2 cellular contexts compared by ENCODE assay signal in genomic region chr21:38908537-38908936, GRCh38.
TF ChIP-seq lines count a peak whose summit lies in the region.

No MANE protein-coding gene starts in this region.

TF ChIP-seq in liver, 16 proteins besides CTCF, POLR2A, EP300 and RAD21 (continued from another document):
- TF ChIP-seq MAX (IDR thresholded peaks at IDR 0.05), result no peak
- no peak for TF ChIP-seq HNF4A (conservative IDR thresholded peaks at IDR 0.05)
- no peak for TF ChIP-seq FOXA1 (IDR thresholded peaks at IDR 0.05)
- TF ChIP-seq JUND (IDR thresholded peaks at IDR 0.05), result no peak
- TF ChIP-seq GABPA (IDR thresholded peaks at IDR 0.05 in 1 of 2, conservative IDR thresholded peaks at IDR 0.05 in 1 of 2), result no peak
- TF ChIP-seq TAF1 (conservative IDR thresholded peaks at IDR 0.05), result no peak
- TF ChIP-seq SP1 (IDR thresholded peaks at IDR 0.05), result no peak
- no peak for TF ChIP-seq NR2F2 (IDR thresholded peaks at IDR 0.05)
- no peak for TF ChIP-seq REST (IDR thresholded peaks at IDR 0.05)

TF ChIP-seq in HepG2, 621 proteins besides CTCF, POLR2A, EP300 and RAD21 (continued from another document):
- TF ChIP-seq STAT6 (CRISPR knock-in tag; IDR thresholded peaks at IDR 0.05; ENCODE audit: borderline replicate concordance) (no peak), SSRP1 (CRISPR knock-in tag; IDR thresholded peaks at IDR 0.05) (no peak), ZNF549 (CRISPR knock-in tag; IDR thresholded peaks at IDR 0.05) (no peak), SETDB1 (CRISPR knock-in tag; IDR thresholded peaks at IDR 0.05; ENCODE audit: borderline replicate concordance) (no peak), JUN (CRISPR knock-in tag; IDR thresholded peaks at IDR 0.05) (no peak), ETV5 (CRISPR knock-in tag; IDR thresholded peaks at IDR 0.05; ENCODE audit: borderline replicate concordance) (no peak), KDM6A (CRISPR knock-in tag; IDR thresholded peaks at IDR 0.05; ENCODE audit: low read depth) (no peak), ZNF839 (CRISPR knock-in tag; IDR thresholded peaks at IDR 0.05; ENCODE audit: borderline replicate concordance) (no peak), ASH2L (IDR thresholded peaks at IDR 0.05; ENCODE audit: insufficient read length, low read depth, low read length) (no peak)
- TF ChIP-seq, protein P1, sequence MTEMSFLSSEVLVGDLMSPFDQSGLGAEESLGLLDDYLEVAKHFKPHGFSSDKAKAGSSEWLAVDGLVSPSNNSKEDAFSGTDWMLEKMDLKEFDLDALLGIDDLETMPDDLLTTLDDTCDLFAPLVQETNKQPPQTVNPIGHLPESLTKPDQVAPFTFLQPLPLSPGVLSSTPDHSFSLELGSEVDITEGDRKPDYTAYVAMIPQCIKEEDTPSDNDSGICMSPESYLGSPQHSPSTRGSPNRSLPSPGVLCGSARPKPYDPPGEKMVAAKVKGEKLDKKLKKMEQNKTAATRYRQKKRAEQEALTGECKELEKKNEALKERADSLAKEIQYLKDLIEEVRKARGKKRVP (CRISPR knock-in tag; IDR thresholded peaks at IDR 0.05), result no peak
- TF ChIP-seq, protein P2, sequence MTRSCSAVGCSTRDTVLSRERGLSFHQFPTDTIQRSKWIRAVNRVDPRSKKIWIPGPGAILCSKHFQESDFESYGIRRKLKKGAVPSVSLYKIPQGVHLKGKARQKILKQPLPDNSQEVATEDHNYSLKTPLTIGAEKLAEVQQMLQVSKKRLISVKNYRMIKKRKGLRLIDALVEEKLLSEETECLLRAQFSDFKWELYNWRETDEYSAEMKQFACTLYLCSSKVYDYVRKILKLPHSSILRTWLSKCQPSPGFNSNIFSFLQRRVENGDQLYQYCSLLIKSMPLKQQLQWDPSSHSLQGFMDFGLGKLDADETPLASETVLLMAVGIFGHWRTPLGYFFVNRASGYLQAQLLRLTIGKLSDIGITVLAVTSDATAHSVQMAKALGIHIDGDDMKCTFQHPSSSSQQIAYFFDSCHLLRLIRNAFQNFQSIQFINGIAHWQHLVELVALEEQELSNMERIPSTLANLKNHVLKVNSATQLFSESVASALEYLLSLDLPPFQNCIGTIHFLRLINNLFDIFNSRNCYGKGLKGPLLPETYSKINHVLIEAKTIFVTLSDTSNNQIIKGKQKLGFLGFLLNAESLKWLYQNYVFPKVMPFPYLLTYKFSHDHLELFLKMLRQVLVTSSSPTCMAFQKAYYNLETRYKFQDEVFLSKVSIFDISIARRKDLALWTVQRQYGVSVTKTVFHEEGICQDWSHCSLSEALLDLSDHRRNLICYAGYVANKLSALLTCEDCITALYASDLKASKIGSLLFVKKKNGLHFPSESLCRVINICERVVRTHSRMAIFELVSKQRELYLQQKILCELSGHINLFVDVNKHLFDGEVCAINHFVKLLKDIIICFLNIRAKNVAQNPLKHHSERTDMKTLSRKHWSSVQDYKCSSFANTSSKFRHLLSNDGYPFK (CRISPR knock-in tag; IDR thresholded peaks at IDR 0.05; ENCODE audit: borderline replicate concordance), result no peak
